In the genomic region with DNA sequence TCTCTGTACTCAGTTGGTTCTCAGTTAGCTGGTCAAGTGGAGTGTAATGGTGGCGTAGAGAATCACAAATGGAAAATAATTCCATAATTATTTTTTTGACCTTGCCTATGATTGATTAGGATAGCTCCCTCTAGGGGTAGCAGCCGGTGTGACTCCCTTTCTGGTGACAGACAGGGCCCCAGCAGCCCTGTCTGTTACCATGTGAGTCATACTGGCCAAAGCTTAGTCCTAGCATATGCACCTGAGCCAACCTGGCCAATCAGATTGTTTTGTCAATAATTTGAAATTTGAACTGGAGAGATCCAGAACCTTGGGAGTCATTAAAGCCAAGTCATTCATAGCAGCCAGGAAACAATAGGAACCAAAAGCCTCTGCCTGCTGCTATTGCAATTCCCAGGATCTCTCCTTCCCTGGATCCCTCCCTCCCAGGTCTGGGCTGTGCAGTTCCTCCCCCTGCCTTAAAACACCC, we compare ENCODE assay signal across 8 cellular contexts. TPM values are rescaled to one million over a fixed set of nuclear protein-coding genes. Genes with fewer than 3 reads are reported as not detected.
A peak's percentile ranks its signal among the peaks of the same experiment; 100 is the strongest.
DNase-seq lines count a peak whose midpoint lies in the region; FAIRE-seq and TF ChIP-seq lines count a peak whose summit lies in the region.

No MANE protein-coding gene starts in this region.

- H3K4me3 Mint-ChIP-seq in activated T-helper 2 cell treated with anti-CD3 and anti-CD28 coated beads, Interferon-gamma antibody, Interleukin-2, Interleukin-4, amounts not matched to agents 10 μg/mL and 5 μg/mL and 100 μg/mL, durations not matched to agents 14 hours and 24 hours and 36 hours (ENCODE audit: low read depth): no peak overlapping the region

- peaks cover 55% of the 10 kb centered on the region for H3K4me1 ChIP-seq in testis

- no peaks in the 10 kb centered on the region for H3K9me3 Mint-ChIP-seq in activated T-helper 2 cell treated with anti-CD3 and anti-CD28 coated beads, Interferon-gamma antibody, Interleukin-2, Interleukin-4, amounts not matched to agents 10 μg/mL and 5 μg/mL and 100 μg/mL, durations not matched to agents 14 hours and 24 hours and 36 hours

- H3K4me1 Mint-ChIP-seq in activated T-helper 2 cell treated with anti-CD3 and anti-CD28 coated beads, Interferon-gamma antibody, Interleukin-2, Interleukin-4, amounts not matched to agents 10 μg/mL and 5 μg/mL and 100 μg/mL, durations not matched to agents 14 hours and 24 hours and 36 hours (ENCODE audit: low read depth): peaks cover 44% of the 10 kb centered on the region

- DNase-seq in AG10803 (ENCODE audit: low read depth) (peak; percentile 73), GM19239 (ENCODE audit: insufficient read length, low spot score) (peak; percentile 71), M059J (ENCODE audit: low read depth) (peak; percentile 89), SHP77 (lab: John Stamatoyannopoulos, UW) (peak; percentile 70 to 83), fibroblast of peridontal ligament (ENCODE audit: extremely low read depth) (peak; percentile 77), nucleus accumbens (lab: John Stamatoyannopoulos, UW) (peak in 36 of 56 donors; percentile 3 to 77 (median 25)), testis (peak; percentile 90)
- peak; percentile 62 for DNase-seq in activated T-helper 2 cell treated with anti-CD3 and anti-CD28 coated beads, Interferon-gamma antibody, Interleukin-2, Interleukin-4, amounts not matched to agents 10 μg/mL and 5 μg/mL and 100 μg/mL, durations not matched to agents 14 hours and 24 hours and 36 hours (ENCODE audit: low spot score)

- TF ChIP-seq POLR2A in testis (IDR thresholded peaks at IDR 0.05): no peak

- no peaks in the 10 kb centered on the region for H3K9me3 ChIP-seq in testis

- no peak overlapping the region for H3K27ac Mint-ChIP-seq in activated T-helper 2 cell treated with anti-CD3 and anti-CD28 coated beads, Interferon-gamma antibody, Interleukin-2, Interleukin-4, amounts not matched to agents 10 μg/mL and 5 μg/mL and 100 μg/mL, durations not matched to agents 14 hours and 24 hours and 36 hours

- H3K27ac ChIP-seq in testis: no peak overlapping the region

- intact Hi-C loops in activated T-helper 2 cell treated with anti-CD3 and anti-CD28 coated beads, Interferon-gamma antibody, Interleukin-2, Interleukin-4, amounts not matched to agents 10 μg/mL and 5 μg/mL and 100 μg/mL, durations not matched to agents 14 hours and 24 hours and 36 hours (cut with micrococcal nuclease): loop anchor here (1.0 kb wide), 2 partner anchors 23 to 51 kb away; partner anchors contain the start of gene SP2
- intact Hi-C loops in testis (cut with DNase I; ENCODE audit: low total_unique reads): loop anchor here (5.0 kb wide), 1 partner anchor 55 kb away; no protein-coding TSS in a partner anchor

- no peaks in the 10 kb centered on the region for H3K27me3 ChIP-seq in testis

- no peaks in the 10 kb centered on the region for H3K27me3 Mint-ChIP-seq in activated T-helper 2 cell treated with anti-CD3 and anti-CD28 coated beads, Interferon-gamma antibody, Interleukin-2, Interleukin-4, amounts not matched to agents 10 μg/mL and 5 μg/mL and 100 μg/mL, durations not matched to agents 14 hours and 24 hours and 36 hours (ENCODE audit: low read depth)

- H3K4me3 ChIP-seq in AG10803 (ENCODE audit: low read length) (no peak overlapping the region), testis (no peak overlapping the region)

- peak; percentile 68 for FAIRE-seq in GM19239 (lab: Jason Lieb, UNC)

- 41 to 50% methylated on average over 2 of the region's 2 CpGs for WGBS in testis, 2 donors

- TF ChIP-seq CTCF in AG10803 (conservative IDR thresholded peaks at IDR 0.05; ENCODE audit: low read length) (peak; percentile 80), testis (IDR thresholded peaks at IDR 0.05) (peak; percentile 48 to 73 (median 71))

- H3K36me3 ChIP-seq in testis (ENCODE audit: low read depth, missing control alignments): no peaks in the 10 kb centered on the region

- H3K36me3 Mint-ChIP-seq in activated T-helper 2 cell treated with anti-CD3 and anti-CD28 coated beads, Interferon-gamma antibody, Interleukin-2, Interleukin-4, amounts not matched to agents 10 μg/mL and 5 μg/mL and 100 μg/mL, durations not matched to agents 14 hours and 24 hours and 36 hours (ENCODE audit: low read depth): peaks cover 35% of the 10 kb centered on the region

RNA-seq across cellular contexts. Expression of gene PNPO, which starts 5.6 kb away (rescaled TPM):
- 40.1 and 54.2 TPM in 2 replicates for total RNA-seq in M059J (2014; rRNA removed; shearing (Covaris generic))
- 41.0 and 45.9 TPM in 2 replicates for total RNA-seq in activated T-helper 2 cell treated with anti-CD3 and anti-CD28 coated beads, Interferon-gamma antibody, Interleukin-2, Interleukin-4, amounts not matched to agents 10 μg/mL and 5 μg/mL and 100 μg/mL, durations not matched to agents 14 hours and 24 hours and 36 hours
- 10 to 100 TPM; 37.5 to 41.7 TPM for total RNA-seq in testis
- 21.3 TPM for polyA plus RNA-seq in testis (ENCODE audit: insufficient read depth, low read depth, low replicate concordance)

RNA-seq across cellular contexts. Expression of gene PRR15L, which starts 10.7 kb away (rescaled TPM):
- total RNA-seq in M059J (2014; rRNA removed; shearing (Covaris generic)): not detected in 2 replicates
- not detected in 2 replicates for total RNA-seq in activated T-helper 2 cell treated with anti-CD3 and anti-CD28 coated beads, Interferon-gamma antibody, Interleukin-2, Interleukin-4, amounts not matched to agents 10 μg/mL and 5 μg/mL and 100 μg/mL, durations not matched to agents 14 hours and 24 hours and 36 hours
- 1 to 10 TPM in 1 of 2 donors, under 1 TPM in 1; 0.55 to 2.5 TPM for total RNA-seq in testis
- 6.2 TPM for polyA plus RNA-seq in testis (ENCODE audit: insufficient read depth, low read depth, low replicate concordance)

RNA-seq across cellular contexts. Expression of gene CDK5RAP3, which starts 23.9 kb away (rescaled TPM):
- 60.4 and 69.5 TPM in 2 replicates for total RNA-seq in M059J (2014; rRNA removed; shearing (Covaris generic))
- total RNA-seq in activated T-helper 2 cell treated with anti-CD3 and anti-CD28 coated beads, Interferon-gamma antibody, Interleukin-2, Interleukin-4, amounts not matched to agents 10 μg/mL and 5 μg/mL and 100 μg/mL, durations not matched to agents 14 hours and 24 hours and 36 hours: 192 and 199 TPM in 2 replicates
- 100 to 1,000 TPM; 221 to 281 TPM for total RNA-seq in testis
- polyA plus RNA-seq in testis (ENCODE audit: insufficient read depth, low read depth, low replicate concordance): 192 TPM

RNA-seq across cellular contexts. Expression of gene SP2, which starts 50.9 kb away (rescaled TPM):
- total RNA-seq in M059J (2014; rRNA removed; shearing (Covaris generic)): 1.6 and 3.8 TPM in 2 replicates
- total RNA-seq in activated T-helper 2 cell treated with anti-CD3 and anti-CD28 coated beads, Interferon-gamma antibody, Interleukin-2, Interleukin-4, amounts not matched to agents 10 μg/mL and 5 μg/mL and 100 μg/mL, durations not matched to agents 14 hours and 24 hours and 36 hours: 16.5 and 19.7 TPM in 2 replicates
- 10 to 100 TPM; 18.9 to 23.5 TPM for total RNA-seq in testis
- polyA plus RNA-seq in testis (ENCODE audit: insufficient read depth, low read depth, low replicate concordance): 35.0 TPM

Comparison
In these comparisons a context has a peak if more than half of its experiments do, and no peak if none do; other contexts are left out.
1. DNase-seq: peak in every context shown above with its lines; median percentile 90 in testis; 89 in M059J; 77 in fibroblast of peridontal ligament; 76 in SHP77; 73 in AG10803; 71 in GM19239; 62 in activated T-helper 2 cell treated with anti-CD3 and anti-CD28 coated beads, Interferon-gamma antibody, Interleukin-2, Interleukin-4, amounts not matched to agents 10 μg/mL and 5 μg/mL and 100 μg/mL, durations not matched to agents 14 hours and 24 hours and 36 hours; 25 in nucleus accumbens.